21 cellular contexts compared by ENCODE assay signal in the genomic region with DNA sequence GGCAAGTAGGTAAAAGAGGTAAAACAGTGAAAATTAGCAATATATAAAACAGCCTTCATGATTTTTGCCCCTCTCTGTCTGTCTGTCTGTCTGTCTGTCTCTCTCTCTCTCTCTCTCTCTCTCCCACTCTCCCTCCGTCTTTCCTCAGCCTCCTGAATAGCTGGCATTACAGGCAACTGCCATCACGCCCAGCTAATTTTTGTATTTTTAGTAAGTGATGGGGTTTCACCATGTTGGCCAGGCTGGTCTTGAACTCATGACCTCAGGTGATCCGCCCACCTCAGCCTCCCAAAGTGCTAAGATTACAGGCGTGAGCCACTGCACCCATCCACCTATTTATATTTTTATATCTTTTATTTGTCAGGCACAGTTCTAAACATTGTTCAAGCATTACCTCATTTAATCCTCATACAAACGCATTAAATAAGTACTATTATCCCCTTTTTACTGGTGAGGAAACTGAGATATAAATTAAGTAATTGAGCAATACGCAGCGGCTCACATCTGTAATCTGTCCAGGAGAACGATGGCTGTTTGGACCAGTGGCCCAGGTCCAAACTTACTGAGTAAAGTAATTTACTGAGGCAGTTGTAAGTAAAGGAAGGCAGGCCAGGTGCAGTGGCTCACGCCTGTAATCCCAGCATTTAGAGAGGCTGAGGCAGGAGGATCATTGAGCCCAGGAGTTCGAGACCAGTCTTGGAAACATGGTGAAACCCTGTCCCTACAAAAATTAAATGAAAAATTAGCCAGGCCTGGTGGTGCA.
DNase-seq lines count a peak whose midpoint lies in the region; ATAC-seq, FAIRE-seq and TF ChIP-seq lines count a peak whose summit lies in the region.
"Had no signal": no experiment of that assay in that cellular context is flagged by ENCODE, and none has a peak within 500 bp of the region (broad histone marks: within the 10 kb centered on the region; RNA-seq: fewer than 3 reads in every experiment).

No MANE protein-coding gene starts in this region.

- no peak for DNase-seq in A673 (ENCODE audit: low spot score)
- no peak for DNase-seq in K562 (ENCODE audit: extremely low read depth in 1 of 4, low spot score in 3 of 4)
- DNase-seq in naive thymus-derived CD8-positive, alpha-beta T cell = no peak
- DNase-seq in ecto neural progenitor cell (ENCODE audit: low spot score) = no peak
- DNase-seq in T-helper 2 cell = no peak
- no peak for DNase-seq in body of pancreas
- no peak for DNase-seq in effector memory CD4-positive, alpha-beta T cell
- DNase-seq: activated CD4-positive, alpha-beta T cell treated with anti-CD3 and anti-CD28 coated beads for 4 hours; CD8-positive, alpha-beta memory T cell; DMS153; head of caudate nucleus; HFFc6; NCI-H1092 treated with DMSO at 0.1 percent for 48 hours; NCI-H2081; NCI-H345; PC-9; SIG-M5; stimulated activated naive CD8-positive, alpha-beta T cell treated with anti-CD3 and anti-CD28 coated beads, Interleukin-15, amount 100 ng/mL, for 72 hours; tibial artery had no signal

- no peaks in the 10 kb centered on the region for H3K9me3 ChIP-seq in A673 (ENCODE audit: low read depth, low read length, poor library complexity, severe bottlenecking)
- no peaks in the 10 kb centered on the region for H3K9me3 ChIP-seq in DOHH2 (ENCODE audit: control insufficient read depth, insufficient read depth, low read length)
- no peaks in the 10 kb centered on the region for H3K9me3 ChIP-seq in K562 (replicated peaks; ENCODE audit: control insufficient read depth, insufficient read depth, low read depth, low read length)
- H3K9me3 ChIP-seq in body of pancreas = no peaks in the 10 kb centered on the region
- H3K9me3 ChIP-seq in effector memory CD4-positive, alpha-beta T cell (ENCODE audit: control insufficient read depth, low read length) = no peaks in the 10 kb centered on the region
- H3K9me3 ChIP-seq: tibial artery had no signal

- ATAC-seq in K562 (no peak), body of pancreas (no peak)
- no peak for ATAC-seq in naive thymus-derived CD8-positive, alpha-beta T cell
- ATAC-seq: stimulated activated naive CD8-positive, alpha-beta T cell treated with anti-CD3 and anti-CD28 coated beads, Interleukin-15, amount 100 ng/mL, for 72 hours had no signal

- H3K36me3 ChIP-seq in A673 (ENCODE audit: insufficient read depth, low read length, poor library complexity, severe bottlenecking) = no peaks in the 10 kb centered on the region
- peaks cover 15% of the 10 kb centered on the region for H3K36me3 ChIP-seq in DOHH2 (ENCODE audit: control insufficient read depth, low read length)
- H3K36me3 ChIP-seq in K562 (ENCODE audit: control insufficient read depth, insufficient read depth, low read length) = no peaks in the 10 kb centered on the region
- no peaks in the 10 kb centered on the region for H3K36me3 ChIP-seq in body of pancreas (replicated peaks in 1 of 2; ENCODE audit: insufficient read depth in 1 of 2, low read depth in 2 of 2)
- no peaks in the 10 kb centered on the region for H3K36me3 ChIP-seq in effector memory CD4-positive, alpha-beta T cell (ENCODE audit: control insufficient read depth, insufficient read depth, low read length)
- H3K36me3 ChIP-seq: tibial artery had no signal

- no peak overlapping the region for H2AFZ ChIP-seq in K562 (ENCODE audit: low read depth, low read length)
- H2AFZ ChIP-seq: PC-9 had no signal

- H3K79me2 ChIP-seq in DOHH2 (ENCODE audit: control insufficient read depth, low read length) (peaks cover 100% of the 10 kb centered on the region), K562 (ENCODE audit: control insufficient read depth, insufficient read depth, low read length) (peaks cover 74% of the 10 kb centered on the region)

- H3F3A ChIP-seq in DOHH2 (ENCODE audit: control insufficient read depth, insufficient read depth) = peaks cover 18% of the 10 kb centered on the region; the same call in 1 of the 2 replicates

- intact Hi-C loops in A673 (cut with micrococcal nuclease; ENCODE audit: unreplicated experiment) = no loop called here
- intact Hi-C loops in K562 (cut with micrococcal nuclease) = no loop called here
- intact Hi-C loops in body of pancreas (cut with DNase I) = no loop called here

- H3K4me3 Mint-ChIP-seq in naive thymus-derived CD8-positive, alpha-beta T cell = no peak overlapping the region
- H3K4me3 Mint-ChIP-seq: CD8-positive, alpha-beta memory T cell; HFFc6; stimulated activated naive CD8-positive, alpha-beta T cell treated with anti-CD3 and anti-CD28 coated beads, Interleukin-15, amount 100 ng/mL, for 72 hours had no signal

- H3K27me3 ChIP-seq in A673 (replicated peaks; ENCODE audit: insufficient read depth, low read depth, low read length, poor library complexity) = no peaks in the 10 kb centered on the region
- H3K27me3 ChIP-seq in DOHH2 (ENCODE audit: control insufficient read depth, low read length) = no peaks in the 10 kb centered on the region
- no peaks in the 10 kb centered on the region for H3K27me3 ChIP-seq in K562 (ENCODE audit: control insufficient read depth in 2 of 2, insufficient read depth in 2 of 2, low read length in 2 of 2)
- H3K27me3 ChIP-seq in body of pancreas = no peaks in the 10 kb centered on the region
- H3K27me3 ChIP-seq in effector memory CD4-positive, alpha-beta T cell (replicated peaks; ENCODE audit: control insufficient read depth, insufficient read depth, low read length, poor library complexity, severe bottlenecking) = no peaks in the 10 kb centered on the region
- H3K27me3 ChIP-seq: tibial artery had no signal

- H3K4me3 ChIP-seq in A673 (ENCODE audit: low read depth, low read length, poor library complexity, severe bottlenecking) (no peak overlapping the region), DOHH2 (ENCODE audit: low read length) (no peak overlapping the region), K562 (no peak overlapping the region), body of pancreas (no peak overlapping the region)
- no peak overlapping the region for H3K4me3 ChIP-seq in effector memory CD4-positive, alpha-beta T cell (ENCODE audit: insufficient read depth, low read depth, low read length, poor library complexity, severe bottlenecking)
- H3K4me3 ChIP-seq: PC-9, tibial artery had no signal

- whole genome bisulfite sequencing in K562 (ENCODE audit: insufficient coverage, low coverage, missing lambda C conversion rate) = 77% methylated on average over 10 of the region's 10 CpGs
- WGBS in body of pancreas, 2 donors = 60 to 67% methylated on average over 10 of the region's 10 CpGs

- CTCF ChIA-PET in A673 (lab: Charles Lee) = no interaction called here
- CTCF ChIA-PET in K562 (lab: Yijun Ruan, JAX; ENCODE audit: low intra/inter-chr PET ratio) = no interaction called here

- no peak for FAIRE-seq in K562 (lab: Jason Lieb, UNC)
- FAIRE-seq: TTC549 had no signal

- H3K9me2 ChIP-seq in DOHH2 (replicated peaks; ENCODE audit: control insufficient read depth, low read length) = no peaks in the 10 kb centered on the region

- peak overlapping the region in 8 of 10 donors; percentile 2 to 85 (median 48) for H3K27ac Mint-ChIP-seq in naive thymus-derived CD8-positive, alpha-beta T cell
- H3K27ac Mint-ChIP-seq: HFFc6 had no signal

- peak overlapping the region; percentile 0 for H3K27ac ChIP-seq in A673 (ENCODE audit: low read depth, low read length, poor library complexity, severe bottlenecking)
- 0 out of 2 replicates have a peak overlapping the region, but pooled peaks have one; percentile 8 for H3K27ac ChIP-seq in DOHH2 (ENCODE audit: low read depth, low read length)
- no peak overlapping the region for H3K27ac ChIP-seq in K562 (ENCODE audit: extremely low read depth, low read depth, low read length)
- peak overlapping the region in 2 of 4 donors; percentile 4 to 9 for H3K27ac ChIP-seq in body of pancreas
- no peak overlapping the region for H3K27ac ChIP-seq in effector memory CD4-positive, alpha-beta T cell (ENCODE audit: insufficient read depth, low read length, poor library complexity, severe bottlenecking)
- H3K27ac ChIP-seq: PC-9, tibial artery had no signal

- no TSS peak for BruUV-seq in A673 (replicated peaks; lab: Mats Ljungman, UMichigan)
- no TSS peak for BruUV-seq in K562 (replicated peaks; lab: Mats Ljungman, UMichigan)

- H3K4me1 ChIP-seq in A673 (ENCODE audit: insufficient read depth, low read length, poor library complexity, severe bottlenecking) (peaks cover 14% of the 10 kb centered on the region), DOHH2 (ENCODE audit: control insufficient read depth, low read length) (peaks cover 95% of the 10 kb centered on the region), K562 (replicated peaks in 1 of 2; ENCODE audit: control insufficient read depth in 2 of 2, insufficient read depth in 2 of 2, low read length in 2 of 2) (peaks cover 3 to 19% of the 10 kb centered on the region in 2 experiments; a peak in 4 of 5 replicates), body of pancreas (peaks cover 47% of the 10 kb centered on the region)
- H3K4me1 ChIP-seq in effector memory CD4-positive, alpha-beta T cell (ENCODE audit: control insufficient read depth, insufficient read depth, low read length, poor library complexity, severe bottlenecking) = no peaks in the 10 kb centered on the region

- H3K36me3 Mint-ChIP-seq in naive thymus-derived CD8-positive, alpha-beta T cell = no peaks in the 10 kb centered on the region
- H3K36me3 Mint-ChIP-seq: CD8-positive, alpha-beta memory T cell had no signal

- H3K9me1 ChIP-seq in K562 (ENCODE audit: control insufficient read depth, insufficient read depth, low read length) = no peaks in the 10 kb centered on the region

- no peak overlapping the region for H3K9ac ChIP-seq in K562 (ENCODE audit: insufficient read depth in 1 of 2, low read depth in 2 of 2, low read length in 2 of 2)

- H4K20me1 ChIP-seq in DOHH2 (ENCODE audit: control insufficient read depth, insufficient read depth, low read depth, low read length) = 0 out of 2 replicates have a peak, but pooled peaks cover 3% of the 10 kb centered on the region
- no peaks in the 10 kb centered on the region; the same call in 1 of the 2 replicates for H4K20me1 ChIP-seq in K562 (replicated peaks; ENCODE audit: control insufficient read depth, insufficient read depth, low read length)

- TF ChIP-seq POLR2A in K562 (conservative IDR thresholded peaks at IDR 0.05) = no peak
- no peak for TF ChIP-seq POLR2A in body of pancreas (IDR thresholded peaks at IDR 0.05)

- no peak overlapping the region for H3K4me2 ChIP-seq in DOHH2 (ENCODE audit: low read length)
- no peak overlapping the region for H3K4me2 ChIP-seq in K562 (ENCODE audit: insufficient read depth, low read length)
- H3K4me2 ChIP-seq: PC-9 had no signal

- in situ Hi-C loops in K562 (cut with MboI) = no loop called here

- peaks cover 21 to 56% (median 43%) of the 10 kb centered on the region in 4 donors for H3K4me1 Mint-ChIP-seq in naive thymus-derived CD8-positive, alpha-beta T cell

- no peaks in the 10 kb centered on the region for H3K9me3 Mint-ChIP-seq in naive thymus-derived CD8-positive, alpha-beta T cell
- H3K9me3 Mint-ChIP-seq: CD8-positive, alpha-beta memory T cell; HFFc6; stimulated activated naive CD8-positive, alpha-beta T cell treated with anti-CD3 and anti-CD28 coated beads, Interleukin-15, amount 100 ng/mL, for 72 hours had no signal

- no peaks in the 10 kb centered on the region for H3K27me3 Mint-ChIP-seq in naive thymus-derived CD8-positive, alpha-beta T cell
- H3K27me3 Mint-ChIP-seq: CD8-positive, alpha-beta memory T cell; stimulated activated naive CD8-positive, alpha-beta T cell treated with anti-CD3 and anti-CD28 coated beads, Interleukin-15, amount 100 ng/mL, for 72 hours had no signal

- no peak for TF ChIP-seq RAD21 in K562 (CRISPR knock-in tag; conservative IDR thresholded peaks at IDR 0.05 in 1 of 2, IDR thresholded peaks at IDR 0.05 in 1 of 2)

- POLR2A ChIA-PET in A673 (lab: Charles Lee; ENCODE audit: low non-redundant PET) (no interaction called here), K562 (lab: Yijun Ruan, JAX) (no interaction called here)
- POLR2A ChIA-PET in naive thymus-derived CD8-positive, alpha-beta T cell (lab: Charles Lee) = interaction anchor here (0.7 kb wide), 1 partner anchor 365 kb away, joined by 3 read pairs; no protein-coding TSS in a partner anchor

- no peak for TF ChIP-seq CTCF in A673 (conservative IDR thresholded peaks at IDR 0.05; ENCODE audit: low read depth, low read length)
- TF ChIP-seq CTCF in DOHH2 (IDR thresholded peaks at IDR 0.05; ENCODE audit: low read depth, low read length, poor library complexity, severe bottlenecking) = no peak
- TF ChIP-seq CTCF in K562 (IDR thresholded peaks at IDR 0.05 in 2 of 3, conservative IDR thresholded peaks at IDR 0.05 in 1 of 3; ENCODE audit: insufficient read depth in 2 of 3, low read depth in 1 of 3, low read length in 3 of 3) = no peak
- no peak for TF ChIP-seq CTCF in body of pancreas (IDR thresholded peaks at IDR 0.05)

- TF ChIP-seq EP300 in K562 (IDR thresholded peaks at IDR 0.05; ENCODE audit: low read length) = no peak

Comparison
In these comparisons a context has a peak if more than half of its experiments do, and no peak if none do; other contexts are left out.
1. H3K27ac ChIP-seq: peak in A673 (single experiment) and DOHH2 (single experiment); none in K562 (single experiment) and effector memory CD4-positive, alpha-beta T cell (single experiment).